Comparison of ENCODE assay signal across 14 cellular contexts in the genomic region with DNA sequence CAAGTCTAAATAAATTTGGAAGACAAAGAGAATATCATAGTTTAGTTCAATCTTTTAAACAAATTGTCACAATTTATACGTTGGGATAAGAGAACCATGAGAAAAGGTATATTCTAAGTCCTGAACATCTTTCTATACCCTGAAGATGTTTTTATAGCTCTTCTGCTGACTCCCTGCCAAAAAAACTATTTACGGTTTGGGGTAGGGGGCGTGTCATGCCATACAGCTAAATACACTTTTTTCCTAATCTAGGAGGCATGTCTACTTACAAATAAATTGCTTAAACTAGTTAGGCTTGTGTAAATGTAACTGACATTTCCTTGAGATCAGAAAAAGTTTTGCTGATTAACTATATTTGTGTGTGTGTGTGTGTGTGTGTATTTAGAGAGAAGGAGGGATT.
"Had no signal": no experiment of that assay in that cellular context is flagged by ENCODE, and none has a peak within 500 bp of the region (broad histone marks: within the 10 kb centered on the region; RNA-seq: fewer than 3 reads in every experiment).

No MANE protein-coding gene starts in this region.

- H3K4me3 Mint-ChIP-seq: naive thymus-derived CD4-positive, alpha-beta T cell had no signal

- H3K27me3 Mint-ChIP-seq: naive thymus-derived CD4-positive, alpha-beta T cell; type B pancreatic cell had no signal

- H3K4me3 ChIP-seq: ascending aorta, left lung, mucosa of descending colon had no signal

- H3K27ac ChIP-seq: ascending aorta had no signal

- H3K9me3 ChIP-seq: ascending aorta, left lung, mucosa of descending colon had no signal

- ATAC-seq: left lung; naive thymus-derived CD4-positive, alpha-beta T cell; stimulated activated naive CD8-positive, alpha-beta T cell treated with anti-CD3 and anti-CD28 coated beads, Interleukin-15, Interleukin-2, amounts not matched to agents 100 U/mL and 50 U/mL, for 24 hours had no signal

- H3K27ac Mint-ChIP-seq: type B pancreatic cell had no signal

- FAIRE-seq: keratinocyte had no signal

- H3K36me3 Mint-ChIP-seq: type B pancreatic cell had no signal

- H3K36me3 ChIP-seq: ascending aorta, left lung had no signal

- H3K9me3 Mint-ChIP-seq: naive thymus-derived CD4-positive, alpha-beta T cell; type B pancreatic cell had no signal

- DNase-seq: activated CD4-positive, CD25-positive, alpha-beta regulatory T cell treated with anti-CD3 and anti-CD28 coated beads, Interleukin-2, amount 50 U/mL, for 72 hours; activated naive CD4-positive, alpha-beta T cell treated with Interleukin-2 at 50 U/mL for 16 hours; left lung; mucosa of descending colon; naive thymus-derived CD4-positive, alpha-beta T cell; posterior cingulate gyrus; retina; stimulated activated CD4-positive, alpha-beta T cell treated with anti-CD3 and anti-CD28 coated beads, Interleukin-15, amount 100 ng/mL, for 24 hours; stimulated activated CD4-positive, alpha-beta T cell treated with anti-CD3 and anti-CD28 coated beads, Interleukin-4, amount 100 ng/mL, for 1 hour; stimulated activated naive CD8-positive, alpha-beta T cell treated with anti-CD3 and anti-CD28 coated beads, Interleukin-15, Interleukin-2, amounts not matched to agents 100 U/mL and 50 U/mL, for 24 hours; T-helper 9 cell had no signal

- H3K27me3 ChIP-seq: ascending aorta, left lung had no signal
